ENCODE assay signal across 15 cellular contexts in the genomic region with DNA sequence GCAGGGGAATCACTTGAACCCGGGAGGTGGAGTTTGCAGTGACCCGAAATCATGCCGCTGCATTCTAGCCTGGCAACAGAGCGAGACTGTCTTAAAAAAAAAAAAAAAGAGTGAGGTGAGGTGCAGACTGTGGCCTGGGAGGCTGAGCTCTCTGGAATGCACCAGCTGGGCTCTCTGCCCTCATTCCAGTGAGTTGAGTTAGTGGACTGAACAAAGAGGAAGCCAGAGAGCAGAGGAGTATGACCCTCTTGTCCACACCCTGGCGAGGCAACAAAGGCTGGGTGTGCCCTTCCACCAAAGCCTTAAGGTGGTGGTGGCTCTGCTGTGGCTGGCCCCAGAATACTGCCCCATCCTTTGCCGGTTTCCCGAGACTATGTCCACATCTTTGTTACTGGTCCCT.
DNase-seq lines count a peak whose midpoint lies in the region; ATAC-seq and TF ChIP-seq lines count a peak whose summit lies in the region.
"Had no signal": no experiment of that assay in that cellular context is flagged by ENCODE, and none has a peak within 500 bp of the region (broad histone marks: within the 10 kb centered on the region; RNA-seq: fewer than 3 reads in every experiment).

No MANE protein-coding gene starts in this region.

- whole genome bisulfite sequencing in heart left ventricle, 4 donors, result 64 to 77% (median 75%) methylated on average over 7 of the region's 7 CpGs

- H3K9me3 ChIP-seq in SJSA1 (replicated peaks) (no peaks in the 10 kb centered on the region), heart left ventricle (no peaks in the 10 kb centered on the region)
- H3K9me3 ChIP-seq: mucosa of descending colon, SK-N-SH had no signal

- no peak for TF ChIP-seq CTCF in heart left ventricle (IDR thresholded peaks at IDR 0.05)
- no peak for TF ChIP-seq CTCF in GM20000 (IDR thresholded peaks at IDR 0.05; ENCODE audit: extremely low read depth, missing control alignments)

- H3K27ac ChIP-seq in SJSA1 (no peak overlapping the region), heart left ventricle (no peak overlapping the region)
- H3K27ac ChIP-seq: HL-60 had no signal

- no peaks in the 10 kb centered on the region for H3K36me3 ChIP-seq in SJSA1
- H3K36me3 ChIP-seq in heart left ventricle, result no peaks in the 10 kb centered on the region

- no peaks in the 10 kb centered on the region for H3K27me3 ChIP-seq in SJSA1 (replicated peaks)
- H3K27me3 ChIP-seq in heart left ventricle, result no peaks in the 10 kb centered on the region

- intact Hi-C loops in heart left ventricle (cut with DNase I), result loop anchor here in 1 of 10 donors (10.0 kb wide), 1 partner anchor 134 kb away; no protein-coding TSS in a partner anchor

- DNase-seq in GM03348 (ENCODE audit: low spot score) (peak; percentile 76), SJSA1 (ENCODE audit: low read depth in 1 of 2, low spot score in 2 of 2) (peak; percentile 53 to 56), heart left ventricle (peak in 2 of 5 donors; percentile 31 to 51), renal cortical epithelial cell (ENCODE audit: low read depth) (peak; percentile 82), hepatic stellate cell (ENCODE audit: low spot score) (no peak), GM20000 (ENCODE audit: low spot score) (no peak)
- DNase-seq: activated naive CD4-positive, alpha-beta T cell treated with anti-CD3 and anti-CD28 coated beads for 36 hours; CD4-positive, CD25-positive, alpha-beta regulatory T cell; erythroblast; mucosa of descending colon; SK-N-SH; stimulated activated CD4-positive, alpha-beta T cell treated with anti-CD3 and anti-CD28 coated beads, Interleukin-1b, Interleukin-23, amount 100 ng/mL, for 48 hours had no signal

- H3K4me3 ChIP-seq in SJSA1 (no peak overlapping the region), heart left ventricle (no peak overlapping the region)
- H3K4me3 ChIP-seq: mucosa of descending colon had no signal

- TF ChIP-seq POLR2A in heart left ventricle (IDR thresholded peaks at IDR 0.05), result no peak

- ATAC-seq in heart left ventricle, result peak; percentile 67 to 93 (median 76)
- ATAC-seq in GM21717 (IDR thresholded peaks at IDR 0.05; ENCODE audit: unreplicated experiment), result no peak
- no peak for ATAC-seq in GM18873 (IDR thresholded peaks at IDR 0.05; ENCODE audit: low FRiP score, unreplicated experiment)
- ATAC-seq: mucosa of descending colon had no signal

- H3K4me1 ChIP-seq in SJSA1 (replicated peaks) (peaks cover 8% of the 10 kb centered on the region), heart left ventricle (peaks cover 0 to 8% (median 0%) of the 10 kb centered on the region in 12 donors)

Comparison
In these comparisons a context has a peak if more than half of its experiments do, and no peak if none do; other contexts are left out.
1. DNase-seq: peak in GM03348 (single experiment), SJSA1 (2 of 2) and renal cortical epithelial cell (single experiment); none in hepatic stellate cell (single experiment) and GM20000 (single experiment).
2. ATAC-seq: peak in heart left ventricle (4 of 4); none in GM21717 (single experiment) and GM18873 (single experiment).